In genomic region chr4:136763844-136764446, GRCh38 we compare ENCODE assay signal across 24 cellular contexts.
DNase-seq lines count a peak whose midpoint lies in the region; ATAC-seq and TF ChIP-seq lines count a peak whose summit lies in the region.
"Had no signal": no experiment of that assay in that cellular context is flagged by ENCODE, and none has a peak within 500 bp of the region (broad histone marks: within the 10 kb centered on the region; RNA-seq: fewer than 3 reads in every experiment).

No MANE protein-coding gene starts in this region.

- H3K79me2 ChIP-seq in OCI-LY3 (ENCODE audit: low read length) = no peaks in the 10 kb centered on the region

- DNase-seq in fibroblast of peridontal ligament (ENCODE audit: extremely low read depth) (peak; percentile 40), neuronal stem cell (ENCODE audit: low spot score) (no peak), HPDE6-E6E7 (ENCODE audit: extremely low spot score) (no peak), aorta (no peak), breast epithelium (ENCODE audit: low spot score in 2 of 2) (no peak), T1000 (lab: John Stamatoyannopoulos, UW) (no peak)
- DNase-seq: C1 segment of cervical spinal cord; CD4-positive, alpha-beta memory T cell; COR-L47; EL; GDM1; H7; Kasumi-1; NCI-H1092 treated with DMSO at 0.1 percent for 48 hours; NCI-H1436 treated with DMSO at 0.1 percent for 48 hours; NCI-H187 treated with DMSO at 0.1 percent for 48 hours; NCI-H2107; NCI-H524; NCI-H774; Right ventricle myocardium superior; RPMI8226 had no signal

- H3K4ac ChIP-seq in neuronal stem cell (ENCODE audit: low read length) = no peak overlapping the region

- no peaks in the 10 kb centered on the region for H3K79me1 ChIP-seq in neuronal stem cell (ENCODE audit: low read depth, low read length)

- no peak overlapping the region for H2BK15ac ChIP-seq in neuronal stem cell (ENCODE audit: low read length)

- H2AK5ac ChIP-seq in neuronal stem cell (ENCODE audit: low read depth, low read length) = no peak overlapping the region

- no peaks in the 10 kb centered on the region for H3K36me3 ChIP-seq in OCI-LY3 (replicated peaks; ENCODE audit: low read depth, low read length)
- no peaks in the 10 kb centered on the region for H3K36me3 ChIP-seq in neuronal stem cell (replicated peaks in 1 of 2; ENCODE audit: control insufficient read depth in 2 of 2, insufficient read depth in 2 of 2, low read length in 2 of 2)
- no peaks in the 10 kb centered on the region for H3K36me3 ChIP-seq in aorta (ENCODE audit: control insufficient read depth in 1 of 2, insufficient read depth in 2 of 2, low read length in 1 of 2)
- H3K36me3 ChIP-seq in breast epithelium = no peaks in the 10 kb centered on the region

- H3K4me1 ChIP-seq in OCI-LY3 (ENCODE audit: low read length) (no peaks in the 10 kb centered on the region), neuronal stem cell (ENCODE audit: control insufficient read depth in 2 of 2, insufficient read depth in 1 of 2, low read depth in 1 of 2, low read length in 2 of 2) (peaks cover 0 to 5% of the 10 kb centered on the region in 2 donors), aorta (ENCODE audit: control insufficient read depth in 1 of 2, insufficient read depth in 2 of 2, low read length in 2 of 2) (no peaks in the 10 kb centered on the region), breast epithelium (no peaks in the 10 kb centered on the region)

- no peaks in the 10 kb centered on the region for H3K27me3 ChIP-seq in OCI-LY3 (ENCODE audit: low read depth, low read length)
- no peaks in the 10 kb centered on the region for H3K27me3 ChIP-seq in neuronal stem cell (ENCODE audit: control insufficient read depth in 3 of 3, insufficient read depth in 3 of 3, low read depth in 1 of 3, low read length in 3 of 3)
- no peaks in the 10 kb centered on the region for H3K27me3 ChIP-seq in aorta (ENCODE audit: control insufficient read depth in 1 of 2, insufficient read depth in 2 of 2, low read length in 1 of 2)
- H3K27me3 ChIP-seq in breast epithelium = no peaks in the 10 kb centered on the region

- no peak for ATAC-seq in aorta (ENCODE audit: low FRiP score)
- ATAC-seq: HepG2, K562 had no signal

- no peak overlapping the region for H3K14ac ChIP-seq in neuronal stem cell (ENCODE audit: low read length)

- H3K9ac ChIP-seq in OCI-LY3 (ENCODE audit: low read length) = no peak overlapping the region
- no peak overlapping the region for H3K9ac ChIP-seq in neuronal stem cell (ENCODE audit: low read depth, low read length, poor library complexity)

- H2BK12ac ChIP-seq in neuronal stem cell (ENCODE audit: low read length) = no peak overlapping the region

- intact Hi-C loops in aorta (cut with DNase I) = no loop called here
- intact Hi-C loops in breast epithelium (cut with DNase I; ENCODE audit: low total_unique reads) = no loop called here

- H2BK120ac ChIP-seq in neuronal stem cell (ENCODE audit: low read depth, low read length) = no peak overlapping the region

- TF ChIP-seq CTCF in OCI-LY3 (IDR thresholded peaks at IDR 0.05; ENCODE audit: low read depth, low read length) = no peak
- TF ChIP-seq CTCF in breast epithelium (IDR thresholded peaks at IDR 0.05) = no peak

- H4K8ac ChIP-seq in neuronal stem cell (ENCODE audit: low read depth, low read length) = no peak overlapping the region

- H3K27ac ChIP-seq in OCI-LY3 (ENCODE audit: low read length) (no peak overlapping the region), neuronal stem cell (replicated peaks; ENCODE audit: low read length) (no peak overlapping the region), aorta (ENCODE audit: low read depth in 1 of 2, low read length in 2 of 2) (no peak overlapping the region), breast epithelium (no peak overlapping the region)

- no peak overlapping the region for H3K18ac ChIP-seq in neuronal stem cell (ENCODE audit: low read length)

- H2AFZ ChIP-seq in OCI-LY3 (ENCODE audit: low read depth, low read length) = peak overlapping the region; percentile 15; the same call in 1 of the 2 replicates
- H2AFZ ChIP-seq in neuronal stem cell (ENCODE audit: low read length) = peak overlapping the region; percentile 72

- H3K4me2 ChIP-seq in OCI-LY3 (ENCODE audit: low read length) (no peak overlapping the region), neuronal stem cell (ENCODE audit: insufficient read depth, low read length, poor library complexity, severe bottlenecking) (no peak overlapping the region)

- H4K91ac ChIP-seq in neuronal stem cell (ENCODE audit: low read depth, low read length, poor library complexity) = no peak overlapping the region

- no peak overlapping the region for H3K23ac ChIP-seq in neuronal stem cell (ENCODE audit: low read depth, low read length, poor library complexity)

- WGBS in neuronal stem cell (ENCODE audit: extremely low coverage in 2 of 2, insufficient read length in 2 of 2, insufficient replicate concordance in 1 of 2), 2 donors = no CpG with 5 or more reads among the region's 3 CpGs
- 20 to 28% methylated on average over 3 of the region's 3 CpGs for WGBS in aorta, 2 donors

- H2BK5ac ChIP-seq in neuronal stem cell (ENCODE audit: low read length) = no peak overlapping the region

- H3K9me3 ChIP-seq in OCI-LY3 (ENCODE audit: insufficient read depth, low read length) = no peaks in the 10 kb centered on the region
- peaks cover 0 to 2% of the 10 kb centered on the region in 2 donors for H3K9me3 ChIP-seq in neuronal stem cell (replicated peaks in 1 of 2; ENCODE audit: control insufficient read depth in 2 of 2, insufficient read depth in 1 of 2, low read depth in 1 of 2, low read length in 2 of 2)
- no peaks in the 10 kb centered on the region for H3K9me3 ChIP-seq in aorta (ENCODE audit: control insufficient read depth, low read length)
- H3K9me3 ChIP-seq in breast epithelium = no peaks in the 10 kb centered on the region

- H3K4me3 ChIP-seq in OCI-LY3 (ENCODE audit: low read length) (no peak overlapping the region), neuronal stem cell (ENCODE audit: low read length in 2 of 2) (no peak overlapping the region), aorta (ENCODE audit: low read length in 2 of 2) (no peak overlapping the region), breast epithelium (no peak overlapping the region)
- H3K4me3 ChIP-seq: K562 had no signal

- no peak for TF ChIP-seq POLR2A in breast epithelium (IDR thresholded peaks at IDR 0.05)

- H4K20me1 ChIP-seq in OCI-LY3 (ENCODE audit: insufficient read depth, low read length) = no peaks in the 10 kb centered on the region
